20 cellular contexts compared by ENCODE assay signal in genomic region chr6:106732541-106732940, GRCh38.
DNase-seq lines count a peak whose midpoint lies in the region; ATAC-seq, FAIRE-seq and TF ChIP-seq lines count a peak whose summit lies in the region.
"Had no signal": no experiment of that assay in that cellular context is flagged by ENCODE, and none has a peak within 500 bp of the region (broad histone marks: within the 10 kb centered on the region; RNA-seq: fewer than 3 reads in every experiment).

No MANE protein-coding gene starts in this region.

- H4K8ac ChIP-seq in H1 (ENCODE audit: extremely low read depth, insufficient read depth, low read length): no peak overlapping the region; the same call in 1 of the 2 replicates

- H3K79me2 ChIP-seq in DOHH2 (ENCODE audit: control insufficient read depth, low read length): peaks cover 49% of the 10 kb centered on the region
- H3K79me2 ChIP-seq in H1 (ENCODE audit: control insufficient read depth in 1 of 2, insufficient read depth in 2 of 2, low read length in 2 of 2): no peaks in the 10 kb centered on the region

- CTCF ChIA-PET in H1 (lab: Charles Lee; ENCODE audit: partially characterized antibody): no interaction called here

- peak overlapping the region; percentile 66 for H3K4me2 ChIP-seq in DOHH2 (ENCODE audit: low read length)
- no peak overlapping the region for H3K4me2 ChIP-seq in H1 (ENCODE audit: insufficient read depth in 1 of 2, low read depth in 2 of 2, low read length in 2 of 2)

- WGBS in H1 (ENCODE audit: extremely low coverage in 1 of 2, insufficient coverage in 1 of 2, insufficient read length in 1 of 2, insufficient replicate concordance in 2 of 2, low coverage in 1 of 2, low lambda C conversion rate in 2 of 2, missing lambda C conversion rate in 1 of 2), 2 experiments: 91% methylated on average over 6 of the region's 6 CpGs; no CpG with 5 or more reads in 1 of the 2 experiments
- 87 to 98% (median 91%) methylated on average over 6 of the region's 6 CpGs for WGBS in stomach, 5 donors

- H3K27me3 Mint-ChIP-seq in progenitor cell of endocrine pancreas: no peaks in the 10 kb centered on the region

- peak overlapping the region; percentile 54 for H3K4ac ChIP-seq in H1 (replicated peaks; ENCODE audit: insufficient read length, low read depth, low read length)

- no peak for TF ChIP-seq EP300 in H1 (IDR thresholded peaks at IDR 0.05; ENCODE audit: borderline replicate concordance in 1 of 2, low read depth in 2 of 2, low read length in 2 of 2)
- no peak for TF ChIP-seq EP300 in stomach (IDR thresholded peaks at IDR 0.05)

- peaks cover 95% of the 10 kb centered on the region for H3K4me1 ChIP-seq in DOHH2 (ENCODE audit: control insufficient read depth, low read length)
- no peaks in the 10 kb centered on the region; a peak in 1 of 7 replicates for H3K4me1 ChIP-seq in H1 (replicated peaks in 1 of 4; ENCODE audit: control insufficient read depth in 3 of 4, insufficient read depth in 4 of 4, low read length in 3 of 4)
- H3K4me1 ChIP-seq in mucosa of descending colon (ENCODE audit: low read depth): peaks cover 21% of the 10 kb centered on the region
- peaks cover 9 to 30% (median 24%) of the 10 kb centered on the region in 4 donors for H3K4me1 ChIP-seq in stomach

- no peak overlapping the region for H4K91ac ChIP-seq in H1 (replicated peaks; ENCODE audit: insufficient read length, low read length)

- H2BK20ac ChIP-seq in H1 (ENCODE audit: low read length): no peak overlapping the region

- intact Hi-C loops in mucosa of descending colon (cut with DNase I, micrococcal nuclease): no loop called here
- intact Hi-C loops in stomach (cut with DNase I; ENCODE audit: low total_unique reads): no loop called here

- no peak overlapping the region for H3K18ac ChIP-seq in H1 (ENCODE audit: extremely low read depth, low read length)

- H2BK15ac ChIP-seq in H1 (ENCODE audit: low read length): peak overlapping the region; percentile 33; the same call in 1 of the 2 replicates

- H3K9ac ChIP-seq in H1 (replicated peaks in 1 of 4; ENCODE audit: extremely low read depth in 1 of 4, low read depth in 3 of 4, low read length in 3 of 4): no peak overlapping the region

- DNase-seq in H1 (ENCODE audit: low read depth in 1 of 2, low spot score in 2 of 2) (no peak), mucosa of descending colon (peak in 1 of 3 donors; percentile 41), stomach (no peak), NCI-H510A (lab: John Stamatoyannopoulos, UW) (no peak), middle frontal gyrus (ENCODE audit: extremely low spot score, low spot score) (no peak), SW480 (ENCODE audit: low spot score) (no peak), progenitor cell of endocrine pancreas (ENCODE audit: low spot score, unreplicated experiment) (no peak)
- DNase-seq: CD8-positive, alpha-beta memory T cell; GDM1; H7; NCI-H1092 treated with DMSO at 0.1 percent for 48 hours; NCI-H1436 treated with DMSO at 0.1 percent for 48 hours; NCI-H2029; NCI-H345; NCI-H82; OCI-M1; SJCRH30 had no signal

- H4K20me1 ChIP-seq in DOHH2 (ENCODE audit: control insufficient read depth, insufficient read depth, low read depth, low read length) (no peaks in the 10 kb centered on the region), H1 (replicated peaks in 1 of 2; ENCODE audit: control insufficient read depth in 1 of 2, insufficient read depth in 2 of 2, low read length in 2 of 2) (no peaks in the 10 kb centered on the region)

- peaks cover 2% of the 10 kb centered on the region for H3K23me2 ChIP-seq in H1 (ENCODE audit: low read depth, low read length)

- H3K4me1 Mint-ChIP-seq in progenitor cell of endocrine pancreas (ENCODE audit: low read depth): peaks cover 55% of the 10 kb centered on the region
- H3K4me1 Mint-ChIP-seq: CD8-positive, alpha-beta memory T cell had no signal

- H3K27me3 ChIP-seq in DOHH2 (ENCODE audit: control insufficient read depth, low read length) (no peaks in the 10 kb centered on the region), H1 (replicated peaks in 1 of 4; ENCODE audit: control insufficient read depth in 3 of 4, extremely low read depth in 1 of 4, insufficient read depth in 3 of 4, low read length in 3 of 4) (no peaks in the 10 kb centered on the region), stomach (no peaks in the 10 kb centered on the region)
- H3K27me3 ChIP-seq: SJCRH30 had no signal

- no peak overlapping the region for H3K4me3 Mint-ChIP-seq in progenitor cell of endocrine pancreas (ENCODE audit: low read depth)
- H3K4me3 Mint-ChIP-seq: CD8-positive, alpha-beta memory T cell had no signal

- no peak overlapping the region for H3K56ac ChIP-seq in H1 (replicated peaks; ENCODE audit: insufficient read length, low read depth, low read length)

- H3K4me3 ChIP-seq in DOHH2 (ENCODE audit: low read length) (peak overlapping the region; percentile 65), H1 (ENCODE audit: extremely low read depth in 1 of 4, insufficient read depth in 2 of 4, low read depth in 3 of 4, low read length in 4 of 4) (no peak overlapping the region), mucosa of descending colon (no peak overlapping the region), stomach (no peak overlapping the region)
- H3K4me3 ChIP-seq: SJCRH30 had no signal

- H3K36me3 Mint-ChIP-seq in progenitor cell of endocrine pancreas (ENCODE audit: insufficient read depth): peaks cover 7% of the 10 kb centered on the region
- H3K36me3 Mint-ChIP-seq: CD8-positive, alpha-beta memory T cell had no signal

- H3K9me3 Mint-ChIP-seq in progenitor cell of endocrine pancreas (ENCODE audit: low read depth): peaks cover 21% of the 10 kb centered on the region

- no peak overlapping the region for H2BK120ac ChIP-seq in H1 (replicated peaks; ENCODE audit: low read depth, low read length)

- no peak overlapping the region for H4K5ac ChIP-seq in H1 (ENCODE audit: insufficient read length, low read depth, low read length)

- H3K36me3 ChIP-seq in DOHH2 (ENCODE audit: control insufficient read depth, low read length) (peaks cover 14% of the 10 kb centered on the region), H1 (ENCODE audit: control insufficient read depth in 2 of 4, insufficient read depth in 4 of 4, low read length in 3 of 4) (no peaks in the 10 kb centered on the region), mucosa of descending colon (ENCODE audit: low read depth) (no peaks in the 10 kb centered on the region), stomach (no peaks in the 10 kb centered on the region)
- H3K36me3 ChIP-seq: SJCRH30 had no signal

- TF ChIP-seq POLR2A in H1 (IDR thresholded peaks at IDR 0.05; ENCODE audit: control extremely low read depth in 1 of 2, low read depth in 2 of 2, low read length in 2 of 2) (no peak), stomach (IDR thresholded peaks at IDR 0.05) (no peak)

- FAIRE-seq in H1 (lab: Jason Lieb, UNC): no peak
- FAIRE-seq: RCC 7860 had no signal

- TF ChIP-seq RAD21 in H1 (IDR thresholded peaks at IDR 0.05 in 1 of 2, conservative IDR thresholded peaks at IDR 0.05 in 1 of 2; ENCODE audit: low read depth in 2 of 2, low read length in 2 of 2): no peak

- H3K14ac ChIP-seq in H1 (ENCODE audit: insufficient read length): no peak overlapping the region

- no peak overlapping the region for H3K27ac Mint-ChIP-seq in progenitor cell of endocrine pancreas

- no peak overlapping the region for H3K23ac ChIP-seq in H1 (ENCODE audit: insufficient read length)

- no peaks in the 10 kb centered on the region for H3K79me1 ChIP-seq in H1 (ENCODE audit: low read depth, low read length)

- no peaks in the 10 kb centered on the region for H3K9me2 ChIP-seq in DOHH2 (replicated peaks; ENCODE audit: control insufficient read depth, low read length)

- H2BK12ac ChIP-seq in H1 (ENCODE audit: low read depth, low read length): no peak overlapping the region

- peaks cover 14% of the 10 kb centered on the region for H3F3A ChIP-seq in DOHH2 (ENCODE audit: control insufficient read depth, insufficient read depth)

- no peak overlapping the region for H2BK5ac ChIP-seq in H1 (ENCODE audit: low read depth, low read length)

- H2AFZ ChIP-seq in H1 (ENCODE audit: low read length): no peak overlapping the region

- H3K27ac ChIP-seq in DOHH2 (ENCODE audit: low read depth, low read length) (peak overlapping the region; percentile 88), H1 (ENCODE audit: low read depth, low read length) (no peak overlapping the region), stomach (peak overlapping the region; percentile 35 to 87 (median 79))
- H3K27ac ChIP-seq: C4-2B, SJCRH30 had no signal

- peak; percentile 13 for ATAC-seq in mucosa of descending colon

- H2AK5ac ChIP-seq in H1 (ENCODE audit: low read depth, low read length): peak overlapping the region; percentile 61; the same call in 1 of the 2 replicates

- POLR2A ChIA-PET in H1 (lab: Charles Lee; ENCODE audit: partially characterized antibody): no interaction called here

- H3K9me3 ChIP-seq in DOHH2 (ENCODE audit: control insufficient read depth, insufficient read depth, low read length): no peaks in the 10 kb centered on the region
- peaks cover 8 to 9% of the 10 kb centered on the region in 2 experiments; a peak in 2 of 4 replicates for H3K9me3 ChIP-seq in H1 (ENCODE audit: insufficient read depth in 2 of 2, low read depth in 1 of 2, low read length in 1 of 2)
- H3K9me3 ChIP-seq in mucosa of descending colon: peaks cover 9% of the 10 kb centered on the region
- H3K9me3 ChIP-seq in stomach: peaks cover 0 to 14% (median 10%) of the 10 kb centered on the region in 4 donors
- H3K9me3 ChIP-seq: SJCRH30 had no signal

- TF ChIP-seq CTCF in DOHH2 (IDR thresholded peaks at IDR 0.05; ENCODE audit: low read depth, low read length, poor library complexity, severe bottlenecking) (no peak), H1 (IDR thresholded peaks at IDR 0.05; ENCODE audit: control extremely low read depth in 1 of 3, insufficient read depth in 1 of 3, low read depth in 1 of 3, low read length in 3 of 3) (no peak), mucosa of descending colon (IDR thresholded peaks at IDR 0.05) (no peak), stomach (IDR thresholded peaks at IDR 0.05) (no peak), progenitor cell of endocrine pancreas (IDR thresholded peaks at IDR 0.05; ENCODE audit: unreplicated experiment) (no peak)

TF ChIP-seq in H1, 55 proteins besides CTCF, POLR2A, EP300 and RAD21:
- no peak for TF ChIP-seq ASH2L (IDR thresholded peaks at IDR 0.05; ENCODE audit: low read length)
